ENCODE assay signal across 8 cellular contexts in genomic region chr5:129664336-129664937, GRCh38.
DNase-seq lines count a peak whose midpoint lies in the region; ATAC-seq lines count a peak whose summit lies in the region.

No MANE protein-coding gene starts in this region.

- ATAC-seq in GM21381 (IDR thresholded peaks at IDR 0.05; ENCODE audit: unreplicated experiment), result peak; percentile 64

- no peaks in the 10 kb centered on the region for H3K4me1 Mint-ChIP-seq in activated CD4-positive, alpha-beta memory T cell treated with anti-CD3 and anti-CD28 coated beads, Interleukin-2, amount 10 ng/mL, durations not matched to agents 7 days and 5 days

- H3K27ac Mint-ChIP-seq in activated CD4-positive, alpha-beta memory T cell treated with anti-CD3 and anti-CD28 coated beads, Interleukin-2, amount 10 ng/mL, durations not matched to agents 7 days and 5 days, result no peak overlapping the region

- CTCF ChIA-PET in activated CD4-positive, alpha-beta memory T cell treated with anti-CD3 and anti-CD28 coated beads, Interleukin-2, amount 10 ng/mL, durations not matched to agents 7 days and 5 days (lab: Charles Lee), result interaction anchor here (0.6 to 1.5 kb wide), 7 partner anchors 10 to 401 kb away, joined by 3 to 7 read pairs (median 3); no protein-coding TSS in a partner anchor

- DNase-seq in NCI-H2081 (lab: John Stamatoyannopoulos, UW) (peak; percentile 1 to 5), NCI-H2081 treated with DMSO at 0.1 percent for 48 hours (lab: John Stamatoyannopoulos, UW) (no peak), HUDEP-2 (lab: John Stamatoyannopoulos, UW; ENCODE audit: unreplicated experiment in 76 of 76) (peak in 39 of 76 experiments; percentile 1 to 63 (median 16)), glomerular endothelial cell (ENCODE audit: extremely low read depth, low read depth, low spot score) (peak; percentile 54), KG1 (lab: John Stamatoyannopoulos, UW) (no peak)
- peak; percentile 38 for DNase-seq in activated CD4-positive, alpha-beta memory T cell treated with anti-CD3 and anti-CD28 coated beads, Interleukin-2, amount 10 ng/mL, durations not matched to agents 7 days and 5 days
- peak; percentile 19 for DNase-seq in stimulated activated CD4-positive, alpha-beta T cell treated with anti-CD3 and anti-CD28 coated beads, Interleukin-12 subunit alpha, Interleukin-12 subunit beta, amount 100 ng/mL, for 4 hours

- H3K27me3 Mint-ChIP-seq in activated CD4-positive, alpha-beta memory T cell treated with anti-CD3 and anti-CD28 coated beads, Interleukin-2, amount 10 ng/mL, durations not matched to agents 7 days and 5 days, result no peaks in the 10 kb centered on the region

- POLR2A ChIA-PET in activated CD4-positive, alpha-beta memory T cell treated with anti-CD3 and anti-CD28 coated beads, Interleukin-2, amount 10 ng/mL, durations not matched to agents 7 days and 5 days (lab: Charles Lee), result no interaction called here

- H3K36me3 Mint-ChIP-seq in activated CD4-positive, alpha-beta memory T cell treated with anti-CD3 and anti-CD28 coated beads, Interleukin-2, amount 10 ng/mL, durations not matched to agents 7 days and 5 days (ENCODE audit: low read depth), result no peaks in the 10 kb centered on the region

- H3K4me3 Mint-ChIP-seq in activated CD4-positive, alpha-beta memory T cell treated with anti-CD3 and anti-CD28 coated beads, Interleukin-2, amount 10 ng/mL, durations not matched to agents 7 days and 5 days, result no peak overlapping the region

- no peaks in the 10 kb centered on the region for H3K9me3 Mint-ChIP-seq in activated CD4-positive, alpha-beta memory T cell treated with anti-CD3 and anti-CD28 coated beads, Interleukin-2, amount 10 ng/mL, durations not matched to agents 7 days and 5 days

Comparison
In these comparisons a context has a peak if more than half of its experiments do, and no peak if none do; other contexts are left out.
1. DNase-seq: peak in NCI-H2081 (2 of 2), HUDEP-2 (39 of 76), activated CD4-positive, alpha-beta memory T cell treated with anti-CD3 and anti-CD28 coated beads, Interleukin-2, amount 10 ng/mL, durations not matched to agents 7 days and 5 days (single experiment), glomerular endothelial cell (single experiment) and stimulated activated CD4-positive, alpha-beta T cell treated with anti-CD3 and anti-CD28 coated beads, Interleukin-12 subunit alpha, Interleukin-12 subunit beta, amount 100 ng/mL, for 4 hours (single experiment); none in NCI-H2081 treated with DMSO at 0.1 percent for 48 hours (single experiment) and KG1 (single experiment).